Comparison of ENCODE assay signal across 8 cellular contexts in the genomic region with DNA sequence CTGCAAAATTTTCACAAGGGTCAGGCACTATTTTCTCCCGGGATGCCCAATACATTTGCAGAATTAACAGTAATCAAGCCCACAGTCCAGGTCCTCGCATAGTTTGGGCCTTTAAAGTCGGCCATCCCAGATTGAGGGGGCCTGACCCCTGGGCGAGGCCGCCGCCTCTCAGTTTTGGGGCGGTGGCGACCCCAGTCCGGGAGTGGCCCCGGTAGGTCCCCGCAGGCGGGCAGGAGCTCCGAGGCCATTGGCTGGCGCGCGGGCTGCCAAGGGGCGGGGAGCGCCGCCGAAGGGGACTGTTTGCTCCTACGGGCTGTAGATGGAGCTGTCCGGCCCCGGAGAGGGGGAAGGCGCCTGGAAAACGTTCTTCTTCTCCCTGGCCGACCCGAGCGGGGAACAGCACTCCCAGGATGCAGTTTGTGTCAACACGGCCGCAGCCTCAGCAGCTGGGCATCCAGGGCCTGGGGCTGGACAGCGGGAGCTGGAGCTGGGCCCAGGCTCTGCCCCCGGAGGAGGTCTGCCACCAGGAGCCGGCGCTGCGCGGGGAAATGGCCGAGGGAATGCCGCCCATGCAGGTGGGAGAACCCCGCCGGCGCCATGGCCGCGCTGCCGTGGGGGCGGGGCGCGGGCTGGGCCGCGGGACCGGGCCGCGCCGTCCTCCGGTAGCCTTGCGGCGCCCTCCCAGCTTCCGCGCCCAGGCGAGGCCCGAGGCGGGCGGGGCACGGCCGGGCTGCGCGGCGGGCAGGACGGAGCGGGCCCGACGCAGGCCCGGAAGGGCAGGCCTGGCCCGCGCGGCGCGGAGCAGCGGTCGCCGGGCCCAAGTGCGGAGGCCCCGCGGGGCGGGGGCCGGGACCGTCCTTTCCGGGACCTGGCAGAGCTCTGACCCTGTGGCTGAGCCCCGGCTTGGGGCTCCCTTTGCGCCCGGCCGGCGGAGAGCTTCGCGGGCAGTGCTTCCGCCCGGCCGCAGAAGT. TPM values are rescaled to one million over a fixed set of nuclear protein-coding genes. Genes with fewer than 3 reads are reported as not detected.
DNase-seq lines count a peak whose midpoint lies in the region; ATAC-seq and TF ChIP-seq lines count a peak whose summit lies in the region.

TSS of gene ZNF282 (plus strand) at position 367 of the 971 bp plus-strand sequence. CDS start at position 411, 44 bp downstream.

- H3K4me3 ChIP-seq in kidney epithelial cell (ENCODE audit: low read depth, low read length): peak within 1 kb of the TSS; percentile 93

- H3K27me3 ChIP-seq in kidney epithelial cell (ENCODE audit: control insufficient read depth, insufficient read depth, low read length): no peaks in the 10 kb centered on the region

- DNase-seq in AG09319 (ENCODE audit: extremely low read depth, low read depth): peak; percentile 69
- peak; percentile 94 for DNase-seq in NCI-H2227 (lab: John Stamatoyannopoulos, UW; ENCODE audit: unreplicated experiment)
- peak; percentile 77 for DNase-seq in activated CD4-positive, CD25-positive, alpha-beta regulatory T cell treated with anti-CD3 and anti-CD28 coated beads, Interleukin-2, amount 50 U/mL, for 72 hours
- peak; percentile 26 to 41 for DNase-seq in cerebellar nuclear complex (lab: John Stamatoyannopoulos, UW)
- DNase-seq in kidney epithelial cell (ENCODE audit: low read depth): peak; percentile 68
- DNase-seq in stimulated activated CD4-positive, alpha-beta T cell treated with anti-CD3 and anti-CD28 coated beads, Interleukin-15, amount 100 ng/mL, for 48 hours (ENCODE audit: low read depth in 2 of 2): peak; percentile 70 to 77

- TF ChIP-seq CTCF in AG09319 (IDR thresholded peaks at IDR 0.05; ENCODE audit: low read depth, low read length) (peak; percentile 74), kidney epithelial cell (IDR thresholded peaks at IDR 0.05; ENCODE audit: insufficient read depth, low read length, poor library complexity, severe bottlenecking) (peak; percentile 76)

- peaks cover 7% of the 10 kb centered on the region for H3K36me3 ChIP-seq in kidney epithelial cell (ENCODE audit: control insufficient read depth, insufficient read depth, low read length)

- ATAC-seq in GM18907 (IDR thresholded peaks at IDR 0.05; ENCODE audit: unreplicated experiment) (peak; percentile 96), HG03159 (IDR thresholded peaks at IDR 0.05; ENCODE audit: unreplicated experiment) (peak; percentile 92)

RNA-seq across cellular contexts. Expression of gene ZNF282, which starts in this region (rescaled TPM):
- total RNA-seq in kidney epithelial cell: 32.0 and 32.3 TPM in 2 replicates

Comparison
In these comparisons a context has a peak if more than half of its experiments do, and no peak if none do; other contexts are left out.
1. Peak in every context shown above with its lines: DNase-seq, ATAC-seq and H3K4me3 ChIP-seq.
2. DNase-seq: peak in every context shown above with its lines; median percentile 94 in NCI-H2227; 77 in activated CD4-positive, CD25-positive, alpha-beta regulatory T cell treated with anti-CD3 and anti-CD28 coated beads, Interleukin-2, amount 50 U/mL, for 72 hours; 74 in stimulated activated CD4-positive, alpha-beta T cell treated with anti-CD3 and anti-CD28 coated beads, Interleukin-15, amount 100 ng/mL, for 48 hours; 69 in AG09319; 68 in kidney epithelial cell; 34 in cerebellar nuclear complex.